ENCODE assay signal across 20 cellular contexts in genomic region chrX:17542123-17542522, GRCh38.
"Had no signal": no experiment of that assay in that cellular context is flagged by ENCODE, and none has a peak within 500 bp of the region (broad histone marks: within the 10 kb centered on the region; RNA-seq: fewer than 3 reads in every experiment).

No MANE protein-coding gene starts in this region.

- ATAC-seq: activated T-cell treated with anti-CD3 and anti-CD28 coated beads, Interleukin-2, amount 50 U/mL, for 72 hours; natural killer cell treated with Interleukin-12 subunit alpha and Interleukin-12 subunit beta and Interleukin-15 and Interleukin-18, amount 100 ng/mL, for 72 hours; sciatic nerve; stimulated activated naive B cell treated with anti-CD40 and anti-IgM and Interleukin-4, amounts not matched to agents 10 μg/mL and 1 μg/mL and 100 μg/mL, for 72 hours had no signal

- H3K27me3 Mint-ChIP-seq: activated CD4-positive, alpha-beta memory T cell treated with anti-CD3 and anti-CD28 coated beads, Interleukin-2, amount 10 ng/mL, durations not matched to agents 7 days and 5 days; activated naive CD4-positive, alpha-beta T cell treated with anti-CD3 and anti-CD28 coated beads, Interleukin-2, amount 10 ng/mL, durations not matched to agents 7 days and 5 days; stimulated activated naive B cell treated with anti-CD40 and anti-IgM and Interleukin-4, amounts not matched to agents 10 μg/mL and 1 μg/mL and 100 μg/mL, for 72 hours had no signal

- DNase-seq: activated CD4-positive, alpha-beta memory T cell treated with anti-CD3 and anti-CD28 coated beads, Interleukin-2, amount 10 ng/mL, durations not matched to agents 7 days and 5 days; activated CD4-positive, alpha-beta T cell treated with anti-CD3 and anti-CD28 coated beads for 48 hours; activated CD4-positive, CD25-positive, alpha-beta regulatory T cell; activated effector memory CD4-positive, alpha-beta T cell treated with Interleukin-2 at 50 U/mL for 16 hours; activated naive CD4-positive, alpha-beta T cell treated with anti-CD3 and anti-CD28 coated beads, Interleukin-2, amount 10 ng/mL, durations not matched to agents 7 days and 5 days; activated T-cell treated with anti-CD3 and anti-CD28 coated beads, Interleukin-2, amount 50 U/mL, for 72 hours; effector memory CD4-positive, alpha-beta T cell; glutamatergic neuron; ovary; stimulated activated CD4-positive, alpha-beta T cell treated with anti-CD3 and anti-CD28 coated beads, Interleukin-15, amount 100 ng/mL, for 24 hours; stimulated activated naive B cell treated with anti-CD40 and anti-IgM and Interleukin-4, amounts not matched to agents 10 μg/mL and 1 μg/mL and 100 μg/mL, for 72 hours; T1000; upper lobe of left lung had no signal

- H3K4me3 Mint-ChIP-seq: activated CD4-positive, alpha-beta memory T cell treated with anti-CD3 and anti-CD28 coated beads, Interleukin-2, amount 10 ng/mL, durations not matched to agents 7 days and 5 days; activated naive CD4-positive, alpha-beta T cell treated with anti-CD3 and anti-CD28 coated beads, Interleukin-2, amount 10 ng/mL, durations not matched to agents 7 days and 5 days; activated T-cell treated with anti-CD3 and anti-CD28 coated beads, Interleukin-2, amount 50 U/mL, for 72 hours; natural killer cell treated with Interleukin-12 subunit alpha and Interleukin-12 subunit beta and Interleukin-15 and Interleukin-18, amount 100 ng/mL, for 72 hours; stimulated activated naive B cell treated with anti-CD40 and anti-IgM and Interleukin-4, amounts not matched to agents 10 μg/mL and 1 μg/mL and 100 μg/mL, for 72 hours; T-helper 1 cell treated with Interleukin-12 subunit alpha and Interleukin-12 subunit beta and Interleukin-4 antibody, amounts not matched to agents 30 μg/mL and 1 μg/mL, for 36 hours had no signal

- H3K36me3 Mint-ChIP-seq: activated naive CD4-positive, alpha-beta T cell treated with anti-CD3 and anti-CD28 coated beads, Interleukin-2, amount 10 ng/mL, durations not matched to agents 7 days and 5 days; natural killer cell treated with Interleukin-12 subunit alpha and Interleukin-12 subunit beta and Interleukin-15 and Interleukin-18, amount 100 ng/mL, for 72 hours; stimulated activated naive B cell treated with anti-CD40 and anti-IgM and Interleukin-4, amounts not matched to agents 10 μg/mL and 1 μg/mL and 100 μg/mL, for 72 hours had no signal

- H3K9me3 ChIP-seq: neutrophil, ovary, thoracic aorta, upper lobe of left lung had no signal

- H3K36me3 ChIP-seq: cardiac muscle cell, neutrophil, ovary, thoracic aorta, upper lobe of left lung had no signal

- H3K27ac ChIP-seq: cardiac muscle cell, neutrophil, ovary, thoracic aorta, upper lobe of left lung had no signal

- H3K4me1 ChIP-seq: upper lobe of left lung had no signal

- H3K27ac Mint-ChIP-seq: activated CD4-positive, alpha-beta memory T cell treated with anti-CD3 and anti-CD28 coated beads, Interleukin-2, amount 10 ng/mL, durations not matched to agents 7 days and 5 days; activated naive CD4-positive, alpha-beta T cell treated with anti-CD3 and anti-CD28 coated beads, Interleukin-2, amount 10 ng/mL, durations not matched to agents 7 days and 5 days; activated T-cell treated with anti-CD3 and anti-CD28 coated beads, Interleukin-2, amount 50 U/mL, for 72 hours; natural killer cell treated with Interleukin-12 subunit alpha and Interleukin-12 subunit beta and Interleukin-15 and Interleukin-18, amount 100 ng/mL, for 72 hours; stimulated activated naive B cell treated with anti-CD40 and anti-IgM and Interleukin-4, amounts not matched to agents 10 μg/mL and 1 μg/mL and 100 μg/mL, for 72 hours; T-helper 1 cell treated with Interleukin-12 subunit alpha and Interleukin-12 subunit beta and Interleukin-4 antibody, amounts not matched to agents 30 μg/mL and 1 μg/mL, for 36 hours had no signal

- H3K4me2 ChIP-seq: smooth muscle cell had no signal

- H3K27me3 ChIP-seq: cardiac muscle cell, neutrophil, ovary, upper lobe of left lung had no signal

- H3K4me1 Mint-ChIP-seq: activated CD4-positive, alpha-beta memory T cell treated with anti-CD3 and anti-CD28 coated beads, Interleukin-2, amount 10 ng/mL, durations not matched to agents 7 days and 5 days; activated naive CD4-positive, alpha-beta T cell treated with anti-CD3 and anti-CD28 coated beads, Interleukin-2, amount 10 ng/mL, durations not matched to agents 7 days and 5 days; stimulated activated naive B cell treated with anti-CD40 and anti-IgM and Interleukin-4, amounts not matched to agents 10 μg/mL and 1 μg/mL and 100 μg/mL, for 72 hours had no signal

- H3K4me3 ChIP-seq: cardiac muscle cell, ovary, smooth muscle cell, thoracic aorta, upper lobe of left lung had no signal

- H3K9me3 Mint-ChIP-seq: activated CD4-positive, alpha-beta memory T cell treated with anti-CD3 and anti-CD28 coated beads, Interleukin-2, amount 10 ng/mL, durations not matched to agents 7 days and 5 days; activated naive CD4-positive, alpha-beta T cell treated with anti-CD3 and anti-CD28 coated beads, Interleukin-2, amount 10 ng/mL, durations not matched to agents 7 days and 5 days; activated T-cell treated with anti-CD3 and anti-CD28 coated beads, Interleukin-2, amount 50 U/mL, for 72 hours; natural killer cell treated with Interleukin-12 subunit alpha and Interleukin-12 subunit beta and Interleukin-15 and Interleukin-18, amount 100 ng/mL, for 72 hours; stimulated activated naive B cell treated with anti-CD40 and anti-IgM and Interleukin-4, amounts not matched to agents 10 μg/mL and 1 μg/mL and 100 μg/mL, for 72 hours; T-helper 1 cell treated with Interleukin-12 subunit alpha and Interleukin-12 subunit beta and Interleukin-4 antibody, amounts not matched to agents 30 μg/mL and 1 μg/mL, for 36 hours had no signal
